8 cellular contexts compared by ENCODE assay signal in genomic region chr12:54217774-54218221, GRCh38. TPM values are rescaled to one million over a fixed set of nuclear protein-coding genes. Genes with fewer than 3 reads are reported as not detected.
DNase-seq lines count a peak whose midpoint lies in the region; ATAC-seq, FAIRE-seq and TF ChIP-seq lines count a peak whose summit lies in the region.

No MANE protein-coding gene starts in this region.

- intact Hi-C loops in thyroid gland (cut with DNase I): loop anchor here (5.0 kb wide), 1 partner anchor 145 kb away; the partner anchor contains the start of gene GPR84

- H3K27me3 ChIP-seq in thyroid gland: peaks cover 15% of the 10 kb centered on the region

- no peaks in the 10 kb centered on the region for H3K36me3 ChIP-seq in thyroid gland

- no peak for TF ChIP-seq POLR2A in GM12891 (IDR thresholded peaks at IDR 0.05; ENCODE audit: low read depth, low read length)
- TF ChIP-seq POLR2A in thyroid gland (IDR thresholded peaks at IDR 0.05): no peak

- no peak for TF ChIP-seq CTCF in thyroid gland (IDR thresholded peaks at IDR 0.05)

- ATAC-seq in esophagus mucosa: peak; percentile 19
- no peak for ATAC-seq in GM19023 (IDR thresholded peaks at IDR 0.05; ENCODE audit: unreplicated experiment)

- no peaks in the 10 kb centered on the region for H3K9me3 ChIP-seq in thyroid gland

- WGBS in thyroid gland, 2 donors: 6% methylated on average over 18 of the region's 39 CpGs; no CpG with 5 or more reads in 1 of the 2 donors

- peaks cover 12 to 30% of the 10 kb centered on the region in 2 donors for H3K4me1 ChIP-seq in thyroid gland

- DNase-seq in GM12891 (ENCODE audit: insufficient read length, low spot score) (peak; percentile 41), NCI-H1048 (lab: John Stamatoyannopoulos, UW) (peak; percentile 63), nucleus accumbens (lab: John Stamatoyannopoulos, UW) (peak in 54 of 56 donors; percentile 11 to 91 (median 76)), H4 (ENCODE audit: low spot score) (no peak), thyroid gland (no peak)
- no peak for DNase-seq in stimulated activated naive CD4-positive, alpha-beta T cell (lab: John Stamatoyannopoulos, UW)

- no peak overlapping the region for H3K4me3 ChIP-seq in thyroid gland (replicated peaks in 1 of 3)

- FAIRE-seq in GM12891 (lab: Jason Lieb, UNC): peak; percentile 66

- no peak overlapping the region for H3K27ac ChIP-seq in thyroid gland

TF ChIP-seq in GM12891, 5 proteins besides CTCF, POLR2A, EP300 and RAD21:
- TF ChIP-seq POU2F2 (IDR thresholded peaks at IDR 0.05; ENCODE audit: low read depth, low read length) (peak; percentile 100), SPI1 (IDR thresholded peaks at IDR 0.05; ENCODE audit: low read depth, low read length) (no peak)

RNA-seq across cellular contexts. Expression of gene SMUG1, which starts 29.0 kb away (rescaled TPM):
- 29.2 TPM for polyA plus RNA-seq in GM12891 (2012; ENCODE audit: low read depth, missing spikeins)
- 35.2 TPM for total RNA-seq in esophagus mucosa
- total RNA-seq in H4 (2014; rRNA removed; shearing (Covaris generic)): 28.1 and 33.8 TPM in 2 replicates
- 10 to 100 TPM; 33.6 to 44.2 (median 39.7) TPM for total RNA-seq in thyroid gland

Comparison
In these comparisons a context has a peak if more than half of its experiments do, and no peak if none do; other contexts are left out.
1. DNase-seq: peak in GM12891 (single experiment), NCI-H1048 (single experiment) and nucleus accumbens (54 of 56); none in H4 (single experiment), stimulated activated naive CD4-positive, alpha-beta T cell (0 of 6) and thyroid gland (0 of 2).